In genomic region chr3:33196538-33196937, GRCh38 we compare ENCODE assay signal across 36 cellular contexts. TPM values are rescaled to one million over a fixed set of nuclear protein-coding genes. Genes with fewer than 3 reads are reported as not detected.
"Had no signal": no experiment of that assay in that cellular context is flagged by ENCODE, and none has a peak within 500 bp of the region (broad histone marks: within the 10 kb centered on the region; RNA-seq: fewer than 3 reads in every experiment).

No MANE protein-coding gene starts in this region.

- H3K27ac Mint-ChIP-seq: activated CD4-positive, alpha-beta memory T cell treated with anti-CD3 and anti-CD28 coated beads for 36 hours; activated CD4-positive, alpha-beta T cell treated with anti-CD3 and anti-CD28 coated beads for 36 hours; activated CD4-positive, alpha-beta T cell treated with anti-CD3 and anti-CD28 coated beads, Interleukin-2, amount 10 ng/mL, durations not matched to agents 7 days and 5 days; activated naive CD4-positive, alpha-beta T cell treated with anti-CD3 and anti-CD28 coated beads for 36 hours; activated naive CD4-positive, alpha-beta T cell treated with anti-CD3 and anti-CD28 coated beads, Interleukin-2, amount 50 U/mL, for 72 hours; activated T-helper 1 cell treated with anti-CD3 and anti-CD28 coated beads, Interleukin-12 subunit alpha, Interleukin-12 subunit beta, Interleukin-2, Interleukin-4 antibody, amounts not matched to agents 30 ng/mL and 10 ng/mL and 1 ng/mL, durations not matched to agents 14 hours and 24 hours and 36 hours had no signal

- H3K36me3 ChIP-seq: adrenal gland, breast epithelium, Peyer's patch, WERI-Rb-1 had no signal

- H3K9me3 ChIP-seq: adrenal gland, body of pancreas, breast epithelium, Peyer's patch had no signal

- DNase-seq: activated CD4-positive, alpha-beta memory T cell treated with anti-CD3 and anti-CD28 coated beads for 36 hours; activated CD4-positive, alpha-beta T cell treated with anti-CD3 and anti-CD28 coated beads for 36 hours; activated CD4-positive, alpha-beta T cell treated with anti-CD3 and anti-CD28 coated beads, Interleukin-2, amount 10 ng/mL, durations not matched to agents 7 days and 5 days; activated CD8-positive, alpha-beta memory T cell treated with anti-CD3 and anti-CD28 coated beads, Interleukin-2, amount 50 U/mL, for 4 hours; activated gamma-delta T cell treated with Interleukin-2 at 50 U/mL for 16 hours; activated naive CD4-positive, alpha-beta T cell treated with anti-CD3 and anti-CD28 coated beads for 36 hours; activated T-cell treated with anti-CD3 and anti-CD28 coated beads for 4 hours; activated T-cell treated with anti-CD3 and anti-CD28 coated beads, Interleukin-2, amount 50 U/mL, for 4 hours; adrenal gland; body of pancreas; MM.1S; MV-4-11; NCI-H1092; NCI-H1436 treated with DMSO at 0.1 percent for 48 hours; NCI-H187; NCI-H2029 treated with DMSO at 0.1 percent for 48 hours; NCI-H2107; NCI-H2171; NCI-H510A; NCI-H526; NCI-H748 treated with DMSO at 0.1 percent for 48 hours; NK-92 treated with Interleukin-12 subunit alpha and Interleukin-12 subunit beta, amount 100 ng/mL, for 24 hours; PC-3; Peyer's patch; RPMI8226; SIG-M5; T-helper 1 cell; T-helper 2 cell; T-helper 9 cell; WERI-Rb-1 had no signal

- H3K27me3 ChIP-seq: adrenal gland, body of pancreas, breast epithelium, Peyer's patch had no signal

- H3K4me1 ChIP-seq: adrenal gland, body of pancreas, breast epithelium, Peyer's patch had no signal

- ATAC-seq: activated CD4-positive, alpha-beta T cell treated with anti-CD3 and anti-CD28 coated beads for 36 hours; activated naive CD4-positive, alpha-beta T cell treated with anti-CD3 and anti-CD28 coated beads, Interleukin-2, amount 50 U/mL, for 72 hours; activated T-cell treated with anti-CD3 and anti-CD28 coated beads, Interleukin-2, amount 50 U/mL, for 4 hours; body of pancreas; PC-3; SK-N-SH treated with all-trans-retinoic acid at 6 μM for 48 hours had no signal

- H3K4me1 Mint-ChIP-seq: activated CD4-positive, alpha-beta T cell treated with anti-CD3 and anti-CD28 coated beads for 36 hours; activated CD4-positive, alpha-beta T cell treated with anti-CD3 and anti-CD28 coated beads, Interleukin-2, amount 10 ng/mL, durations not matched to agents 7 days and 5 days had no signal

- H3K4me2 ChIP-seq: KMS-11 had no signal

- H3K36me3 Mint-ChIP-seq: activated CD4-positive, alpha-beta memory T cell treated with anti-CD3 and anti-CD28 coated beads for 36 hours; activated naive CD4-positive, alpha-beta T cell treated with anti-CD3 and anti-CD28 coated beads, Interleukin-2, amount 50 U/mL, for 72 hours had no signal

- H3K4me3 ChIP-seq: adrenal gland, body of pancreas, breast epithelium, Peyer's patch had no signal

- H3K9ac ChIP-seq: KMS-11 had no signal

- FAIRE-seq: astrocyte had no signal

- H3K9me3 Mint-ChIP-seq: activated CD4-positive, alpha-beta memory T cell treated with anti-CD3 and anti-CD28 coated beads for 36 hours; activated CD4-positive, alpha-beta T cell treated with anti-CD3 and anti-CD28 coated beads, Interleukin-2, amount 10 ng/mL, durations not matched to agents 7 days and 5 days; activated naive CD4-positive, alpha-beta T cell treated with anti-CD3 and anti-CD28 coated beads for 36 hours; activated naive CD4-positive, alpha-beta T cell treated with anti-CD3 and anti-CD28 coated beads, Interleukin-2, amount 50 U/mL, for 72 hours; activated T-cell treated with anti-CD3 and anti-CD28 coated beads, Interleukin-2, amount 50 U/mL, for 4 hours; activated T-helper 1 cell treated with anti-CD3 and anti-CD28 coated beads, Interleukin-12 subunit alpha, Interleukin-12 subunit beta, Interleukin-2, Interleukin-4 antibody, amounts not matched to agents 30 ng/mL and 10 ng/mL and 1 ng/mL, durations not matched to agents 14 hours and 24 hours and 36 hours had no signal

- H3K4me3 Mint-ChIP-seq: activated CD4-positive, alpha-beta memory T cell treated with anti-CD3 and anti-CD28 coated beads for 36 hours; activated CD4-positive, alpha-beta T cell treated with anti-CD3 and anti-CD28 coated beads for 36 hours; activated CD4-positive, alpha-beta T cell treated with anti-CD3 and anti-CD28 coated beads, Interleukin-2, amount 10 ng/mL, durations not matched to agents 7 days and 5 days; activated naive CD4-positive, alpha-beta T cell treated with anti-CD3 and anti-CD28 coated beads for 36 hours; activated T-cell treated with anti-CD3 and anti-CD28 coated beads, Interleukin-2, amount 50 U/mL, for 4 hours; activated T-helper 1 cell treated with anti-CD3 and anti-CD28 coated beads, Interleukin-12 subunit alpha, Interleukin-12 subunit beta, Interleukin-2, Interleukin-4 antibody, amounts not matched to agents 30 ng/mL and 10 ng/mL and 1 ng/mL, durations not matched to agents 14 hours and 24 hours and 36 hours had no signal

- H3K27ac ChIP-seq: adrenal gland, body of pancreas, breast epithelium, KMS-11, Peyer's patch, WERI-Rb-1 had no signal

- H3K27me3 Mint-ChIP-seq: activated CD4-positive, alpha-beta T cell treated with anti-CD3 and anti-CD28 coated beads, Interleukin-2, amount 10 ng/mL, durations not matched to agents 7 days and 5 days had no signal

RNA-seq across cellular contexts. Expression of gene SUSD5, which starts 22.1 kb away (rescaled TPM):
- total RNA-seq: activated CD4-positive, alpha-beta memory T cell treated with anti-CD3 and anti-CD28 coated beads for 36 hours; activated CD4-positive, alpha-beta T cell treated with anti-CD3 and anti-CD28 coated beads for 36 hours; activated CD4-positive, alpha-beta T cell treated with anti-CD3 and anti-CD28 coated beads, Interleukin-2, amount 10 ng/mL, durations not matched to agents 7 days and 5 days; activated naive CD4-positive, alpha-beta T cell treated with anti-CD3 and anti-CD28 coated beads for 36 hours; activated naive CD4-positive, alpha-beta T cell treated with anti-CD3 and anti-CD28 coated beads, Interleukin-2, amount 50 U/mL, for 72 hours; activated T-cell treated with anti-CD3 and anti-CD28 coated beads, Interleukin-2, amount 50 U/mL, for 4 hours; activated T-helper 1 cell treated with anti-CD3 and anti-CD28 coated beads, Interleukin-12 subunit alpha, Interleukin-12 subunit beta, Interleukin-2, Interleukin-4 antibody, amounts not matched to agents 30 ng/mL and 10 ng/mL and 1 ng/mL, durations not matched to agents 14 hours and 24 hours and 36 hours; PC-3 had no signal
